In the genomic region with DNA sequence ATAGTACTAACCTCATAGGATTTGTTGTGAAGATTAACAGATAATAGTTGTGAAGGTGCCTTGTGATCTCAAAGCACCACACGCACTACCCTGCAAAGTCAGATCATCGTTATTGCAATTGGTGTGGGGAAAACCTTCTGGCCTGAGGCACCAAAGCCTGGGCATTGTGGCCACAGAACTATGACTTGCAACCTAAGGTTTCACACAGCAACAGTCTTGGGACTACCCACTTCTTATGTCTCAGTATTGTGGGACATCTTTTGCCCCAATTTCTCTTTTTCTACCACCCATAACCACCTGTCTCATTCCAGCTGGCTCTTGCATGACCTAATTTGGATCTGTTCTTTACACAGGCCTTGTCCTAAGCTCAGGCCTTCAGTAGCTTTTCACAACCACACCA, we compare ENCODE assay signal across 21 cellular contexts.
DNase-seq lines count a peak whose midpoint lies in the region; ATAC-seq, FAIRE-seq and TF ChIP-seq lines count a peak whose summit lies in the region.
"Had no signal": no experiment of that assay in that cellular context is flagged by ENCODE, and none has a peak within 500 bp of the region (broad histone marks: within the 10 kb centered on the region; RNA-seq: fewer than 3 reads in every experiment).

No MANE protein-coding gene starts in this region.

- RAD21 ChIA-PET in GM12878 (lab: Charles Lee; ENCODE audit: unreplicated experiment): no interaction called here

- no peaks in the 10 kb centered on the region for H3K27me3 ChIP-seq in GM12878 (replicated peaks in 1 of 2; ENCODE audit: control insufficient read depth in 2 of 2, insufficient read depth in 2 of 2, low read length in 1 of 2)
- peaks cover 2% of the 10 kb centered on the region; the same call in 1 of the 2 replicates for H3K27me3 ChIP-seq in PC-9 (ENCODE audit: insufficient read depth, low read depth)
- H3K27me3 ChIP-seq: BE2C, BLaER1 had no signal

- H3K9me3 ChIP-seq in GM12878 (replicated peaks; ENCODE audit: control insufficient read depth, insufficient read depth, low read length): no peaks in the 10 kb centered on the region
- H3K9me3 ChIP-seq in PC-9 (ENCODE audit: insufficient read depth, low read depth): no peaks in the 10 kb centered on the region
- H3K9me3 ChIP-seq: A549, BE2C, BLaER1 had no signal

- H3K79me2 ChIP-seq in GM12878 (ENCODE audit: control insufficient read depth, insufficient read depth, low read length) (no peaks in the 10 kb centered on the region), PC-9 (ENCODE audit: low read depth) (no peaks in the 10 kb centered on the region)

- CTCF ChIA-PET in GM12878 (lab: Yijun Ruan, JAX): interaction anchor here (0.8 to 1.7 kb wide), 2 partner anchors 10 to 58 kb away, joined by 3 read pairs; no protein-coding TSS in a partner anchor
- CTCF ChIA-PET in PC-9 (lab: Charles Lee): no interaction called here

- H3K9ac ChIP-seq in GM12878 (ENCODE audit: control insufficient read depth, insufficient read depth, low read length): no peak overlapping the region
- H3K9ac ChIP-seq: BLaER1 had no signal

- 43% methylated on average over 2 of the region's 2 CpGs for whole genome bisulfite sequencing in GM12878 (ENCODE audit: insufficient coverage, insufficient replicate concordance, low lambda C conversion rate, missing lambda C conversion rate)

- FAIRE-seq in GM12878 (lab: Jason Lieb, UNC): no peak
- FAIRE-seq: A549 had no signal

- BruUV-seq in GM12878 (replicated peaks; lab: Mats Ljungman, UMichigan): no TSS peak
- BruUV-seq in PC-9 (replicated peaks; lab: Mats Ljungman, UMichigan): no TSS peak

- H4K20me1 ChIP-seq in GM12878 (ENCODE audit: control insufficient read depth, insufficient read depth) (no peaks in the 10 kb centered on the region), PC-9 (ENCODE audit: insufficient read depth) (no peaks in the 10 kb centered on the region; the same call in 1 of the 2 replicates)
- H4K20me1 ChIP-seq: BLaER1 had no signal

- in situ Hi-C loops in GM12878 (cut with MboI): no loop called here

- SMC1A ChIA-PET in GM12878 (lab: Charles Lee; ENCODE audit: uncharacterized antibody, unreplicated experiment): interaction anchor here (1.0 kb wide), 2 partner anchors 12 to 40 kb away, joined by 3 to 4 read pairs; no protein-coding TSS in a partner anchor

- peak; percentile 1 for DNase-seq in GM12865 (ENCODE audit: low read depth)
- DNase-seq in GM12878 (ENCODE audit: low read depth, low spot score): no peak
- DNase-seq in GM20000 (ENCODE audit: low spot score): no peak
- DNase-seq in AG08396 (ENCODE audit: low spot score): no peak
- DNase-seq in PC-9: no peak
- DNase-seq: BE2C; CD4-positive, alpha-beta memory T cell; CD4-positive, CD25-positive, alpha-beta regulatory T cell; CD8-positive, alpha-beta memory T cell; COR-L47; DMS 273 treated with DMSO at 0.1 percent for 48 hours; DMS153; DMS53; DMS79; DND-41; EL; GDM1 had no signal

- TF ChIP-seq CTCF in GM12865 (IDR thresholded peaks at IDR 0.05; ENCODE audit: insufficient read depth, low read depth, low read length, missing control alignments) (no peak), GM12878 (IDR thresholded peaks at IDR 0.05 in 2 of 3, conservative IDR thresholded peaks at IDR 0.05 in 1 of 3; ENCODE audit: control insufficient read depth in 2 of 3, extremely low read depth in 1 of 3, insufficient read depth in 1 of 3, low read depth in 3 of 3, low read length in 3 of 3) (no peak), GM20000 (IDR thresholded peaks at IDR 0.05; ENCODE audit: extremely low read depth, missing control alignments) (no peak), PC-9 (conservative IDR thresholded peaks at IDR 0.05) (no peak)

- POLR2A ChIA-PET in GM12878 (lab: Charles Lee): no interaction called here
- POLR2A ChIA-PET in PC-9 (lab: Charles Lee; ENCODE audit: unreplicated experiment): no interaction called here

- H3F3A ChIP-seq in PC-9 (ENCODE audit: insufficient read depth, low read depth): no peaks in the 10 kb centered on the region

- TF ChIP-seq POLR2A in GM12878 (IDR thresholded peaks at IDR 0.05; ENCODE audit: low read depth, low read length): no peak

- H3K4me1 ChIP-seq in GM12878 (ENCODE audit: control insufficient read depth, insufficient read depth, low read length) (no peaks in the 10 kb centered on the region), PC-9 (replicated peaks; ENCODE audit: insufficient read depth) (no peaks in the 10 kb centered on the region)
- H3K4me1 ChIP-seq: A549, BE2C, BLaER1 had no signal

- no peak overlapping the region for H3K4me2 ChIP-seq in GM12878 (ENCODE audit: control insufficient read depth, insufficient read depth)
- H3K4me2 ChIP-seq in PC-9: no peak overlapping the region
- H3K4me2 ChIP-seq: A549, BLaER1 had no signal

- H3K27ac ChIP-seq in GM12878 (ENCODE audit: control insufficient read depth, insufficient read depth) (no peak overlapping the region), PC-9 (no peak overlapping the region)
- H3K27ac ChIP-seq: 22Rv1, A549, BLaER1 had no signal

- H3K4me3 ChIP-seq in GM12865 (ENCODE audit: low read depth, low read length) (no peak overlapping the region), GM12878 (no peak overlapping the region), PC-9 (no peak overlapping the region)
- H3K4me3 ChIP-seq: A549, BLaER1 had no signal

- TF ChIP-seq RAD21 in GM12878 (IDR thresholded peaks at IDR 0.05; ENCODE audit: insufficient read depth, low read depth, low read length): no peak

- H3K36me3 ChIP-seq in GM12878 (ENCODE audit: control insufficient read depth in 2 of 2, insufficient read depth in 2 of 2, low read length in 1 of 2) (no peaks in the 10 kb centered on the region), PC-9 (ENCODE audit: low read depth) (no peaks in the 10 kb centered on the region)
- H3K36me3 ChIP-seq: BE2C, BLaER1 had no signal

- H2AFZ ChIP-seq in GM12878 (ENCODE audit: control insufficient read depth, low read depth, low read length) (no peak overlapping the region), PC-9 (no peak overlapping the region)

- ATAC-seq in GM18868 (IDR thresholded peaks at IDR 0.05; ENCODE audit: unreplicated experiment) (peak; percentile 57), GM12878 (peak; percentile 46)
- ATAC-seq: A549 had no signal

- no peaks in the 10 kb centered on the region for H3K9me2 ChIP-seq in PC-9 (ENCODE audit: insufficient read depth)

- no peak for TF ChIP-seq EP300 in GM12878 (IDR thresholded peaks at IDR 0.05; ENCODE audit: borderline replicate concordance in 1 of 2, control insufficient read depth in 1 of 2, low read depth in 2 of 2, low read length in 2 of 2)

- intact Hi-C loops in GM12878 (cut with micrococcal nuclease; ENCODE audit: unreplicated experiment): no loop called here
- intact Hi-C loops in PC-9 (cut with micrococcal nuclease; ENCODE audit: unreplicated experiment): no loop called here

TF ChIP-seq in GM12878, 131 proteins besides CTCF, POLR2A, EP300 and RAD21 (continues in another document):
- TF ChIP-seq LARP7 (IDR thresholded peaks at IDR 0.05) (no peak), ASH2L (IDR thresholded peaks at IDR 0.05; ENCODE audit: borderline replicate concordance, low read depth) (no peak), POLR2AphosphoS5 (IDR thresholded peaks at IDR 0.05; ENCODE audit: low read length) (no peak), ATF7 (IDR thresholded peaks at IDR 0.05; ENCODE audit: low read depth) (no peak), SUZ12 (IDR thresholded peaks at IDR 0.05; ENCODE audit: unreplicated experiment) (no peak)
- TF ChIP-seq, protein P1, sequence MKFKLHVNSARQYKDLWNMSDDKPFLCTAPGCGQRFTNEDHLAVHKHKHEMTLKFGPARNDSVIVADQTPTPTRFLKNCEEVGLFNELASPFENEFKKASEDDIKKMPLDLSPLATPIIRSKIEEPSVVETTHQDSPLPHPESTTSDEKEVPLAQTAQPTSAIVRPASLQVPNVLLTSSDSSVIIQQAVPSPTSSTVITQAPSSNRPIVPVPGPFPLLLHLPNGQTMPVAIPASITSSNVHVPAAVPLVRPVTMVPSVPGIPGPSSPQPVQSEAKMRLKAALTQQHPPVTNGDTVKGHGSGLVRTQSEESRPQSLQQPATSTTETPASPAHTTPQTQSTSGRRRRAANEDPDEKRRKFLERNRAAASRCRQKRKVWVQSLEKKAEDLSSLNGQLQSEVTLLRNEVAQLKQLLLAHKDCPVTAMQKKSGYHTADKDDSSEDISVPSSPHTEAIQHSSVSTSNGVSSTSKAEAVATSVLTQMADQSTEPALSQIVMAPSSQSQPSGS (IDR thresholded peaks at IDR 0.05; ENCODE audit: low read length): no peak
- TF ChIP-seq, protein P2, sequence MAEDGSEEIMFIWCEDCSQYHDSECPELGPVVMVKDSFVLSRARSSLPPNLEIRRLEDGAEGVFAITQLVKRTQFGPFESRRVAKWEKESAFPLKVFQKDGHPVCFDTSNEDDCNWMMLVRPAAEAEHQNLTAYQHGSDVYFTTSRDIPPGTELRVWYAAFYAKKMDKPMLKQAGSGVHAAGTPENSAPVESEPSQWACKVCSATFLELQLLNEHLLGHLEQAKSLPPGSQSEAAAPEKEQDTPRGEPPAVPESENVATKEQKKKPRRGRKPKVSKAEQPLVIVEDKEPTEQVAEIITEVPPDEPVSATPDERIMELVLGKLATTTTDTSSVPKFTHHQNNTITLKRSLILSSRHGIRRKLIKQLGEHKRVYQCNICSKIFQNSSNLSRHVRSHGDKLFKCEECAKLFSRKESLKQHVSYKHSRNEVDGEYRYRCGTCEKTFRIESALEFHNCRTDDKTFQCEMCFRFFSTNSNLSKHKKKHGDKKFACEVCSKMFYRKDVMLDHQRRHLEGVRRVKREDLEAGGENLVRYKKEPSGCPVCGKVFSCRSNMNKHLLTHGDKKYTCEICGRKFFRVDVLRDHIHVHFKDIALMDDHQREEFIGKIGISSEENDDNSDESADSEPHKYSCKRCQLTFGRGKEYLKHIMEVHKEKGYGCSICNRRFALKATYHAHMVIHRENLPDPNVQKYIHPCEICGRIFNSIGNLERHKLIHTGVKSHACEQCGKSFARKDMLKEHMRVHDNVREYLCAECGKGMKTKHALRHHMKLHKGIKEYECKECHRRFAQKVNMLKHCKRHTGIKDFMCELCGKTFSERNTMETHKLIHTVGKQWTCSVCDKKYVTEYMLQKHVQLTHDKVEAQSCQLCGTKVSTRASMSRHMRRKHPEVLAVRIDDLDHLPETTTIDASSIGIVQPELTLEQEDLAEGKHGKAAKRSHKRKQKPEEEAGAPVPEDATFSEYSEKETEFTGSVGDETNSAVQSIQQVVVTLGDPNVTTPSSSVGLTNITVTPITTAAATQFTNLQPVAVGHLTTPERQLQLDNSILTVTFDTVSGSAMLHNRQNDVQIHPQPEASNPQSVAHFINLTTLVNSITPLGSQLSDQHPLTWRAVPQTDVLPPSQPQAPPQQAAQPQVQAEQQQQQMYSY (CRISPR knock-in tag; IDR thresholded peaks at IDR 0.05): no peak
- TF ChIP-seq, protein P3, sequence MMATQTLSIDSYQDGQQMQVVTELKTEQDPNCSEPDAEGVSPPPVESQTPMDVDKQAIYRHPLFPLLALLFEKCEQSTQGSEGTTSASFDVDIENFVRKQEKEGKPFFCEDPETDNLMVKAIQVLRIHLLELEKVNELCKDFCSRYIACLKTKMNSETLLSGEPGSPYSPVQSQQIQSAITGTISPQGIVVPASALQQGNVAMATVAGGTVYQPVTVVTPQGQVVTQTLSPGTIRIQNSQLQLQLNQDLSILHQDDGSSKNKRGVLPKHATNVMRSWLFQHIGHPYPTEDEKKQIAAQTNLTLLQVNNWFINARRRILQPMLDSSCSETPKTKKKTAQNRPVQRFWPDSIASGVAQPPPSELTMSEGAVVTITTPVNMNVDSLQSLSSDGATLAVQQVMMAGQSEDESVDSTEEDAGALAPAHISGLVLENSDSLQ (IDR thresholded peaks at IDR 0.05): no peak
